In genomic region chr2:219430633-219431615, GRCh38 we compare ENCODE assay signal across 9 cellular contexts. TPM values are rescaled to one million over a fixed set of nuclear protein-coding genes. Genes with fewer than 3 reads are reported as not detected.
DNase-seq lines count a peak whose midpoint lies in the region; ATAC-seq, FAIRE-seq and TF ChIP-seq lines count a peak whose summit lies in the region.
"Had no signal": no experiment of that assay in that cellular context is flagged by ENCODE, and none has a peak within 500 bp of the region (broad histone marks: within the 10 kb centered on the region; RNA-seq: fewer than 3 reads in every experiment).

No MANE protein-coding gene starts in this region.

- no TSS peak for BruUV-seq in GM12878 (replicated peaks; lab: Mats Ljungman, UMichigan)

- H3K79me2 ChIP-seq in Karpas-422 (ENCODE audit: low read length) (no peaks in the 10 kb centered on the region), GM12878 (ENCODE audit: control insufficient read depth, insufficient read depth, low read length) (no peaks in the 10 kb centered on the region)

- no peak for TF ChIP-seq POLR2A in GM12878 (IDR thresholded peaks at IDR 0.05; ENCODE audit: low read depth, low read length)

- no peaks in the 10 kb centered on the region for H3K4me1 ChIP-seq in Karpas-422 (ENCODE audit: low read length)
- H3K4me1 ChIP-seq in GM12878 (ENCODE audit: control insufficient read depth, insufficient read depth, low read length) = no peaks in the 10 kb centered on the region
- peaks cover 19% of the 10 kb centered on the region for H3K4me1 ChIP-seq in mesenchymal stem cell (ENCODE audit: control insufficient read depth, insufficient read depth, low read depth, low read length)
- H3K4me1 ChIP-seq: adrenal gland had no signal

- H3K9ac ChIP-seq in Karpas-422 (ENCODE audit: low read length) = no peak overlapping the region
- H3K9ac ChIP-seq in GM12878 (ENCODE audit: control insufficient read depth, insufficient read depth, low read length) = no peak overlapping the region
- peak overlapping the region; percentile 40 for H3K9ac ChIP-seq in mesenchymal stem cell (ENCODE audit: low read length)

- no peak for TF ChIP-seq EP300 in GM12878 (IDR thresholded peaks at IDR 0.05; ENCODE audit: borderline replicate concordance in 1 of 2, control insufficient read depth in 1 of 2, low read depth in 2 of 2, low read length in 2 of 2)

- H3K4me2 ChIP-seq in Karpas-422 (ENCODE audit: low read depth, low read length, poor library complexity, severe bottlenecking) (no peak overlapping the region), GM12878 (ENCODE audit: control insufficient read depth, insufficient read depth) (no peak overlapping the region), mesenchymal stem cell (ENCODE audit: low read length, poor library complexity, severe bottlenecking) (no peak overlapping the region)

- intact Hi-C loops in GM12878 (cut with micrococcal nuclease; ENCODE audit: unreplicated experiment) = no loop called here

- H3K36me3 ChIP-seq in BJ (ENCODE audit: control insufficient read depth, insufficient read depth, low read length) (no peaks in the 10 kb centered on the region), Karpas-422 (ENCODE audit: insufficient read depth, low read length) (no peaks in the 10 kb centered on the region), GM12878 (ENCODE audit: control insufficient read depth in 2 of 2, insufficient read depth in 2 of 2, low read length in 1 of 2) (no peaks in the 10 kb centered on the region), mesenchymal stem cell (ENCODE audit: control insufficient read depth in 1 of 2, insufficient read depth in 2 of 2, low read depth in 1 of 2, low read length in 2 of 2) (no peaks in the 10 kb centered on the region)
- H3K36me3 ChIP-seq: adrenal gland had no signal

- TF ChIP-seq RAD21 in GM12878 (IDR thresholded peaks at IDR 0.05; ENCODE audit: insufficient read depth, low read depth, low read length) = no peak

- H3K27me3 ChIP-seq in BJ (ENCODE audit: control insufficient read depth, insufficient read depth, low read length) (0 out of 2 replicates have a peak, but pooled peaks cover 2% of the 10 kb centered on the region), Karpas-422 (ENCODE audit: low read length) (no peaks in the 10 kb centered on the region), GM12878 (replicated peaks in 1 of 2; ENCODE audit: control insufficient read depth in 2 of 2, insufficient read depth in 2 of 2, low read length in 1 of 2) (peaks cover 4 to 9% of the 10 kb centered on the region in 2 experiments; a peak in 2 of 4 replicates), mesenchymal stem cell (ENCODE audit: control insufficient read depth in 1 of 2, insufficient read depth in 1 of 2, low read length in 2 of 2) (no peaks in the 10 kb centered on the region)

- WGBS in GM12878 (ENCODE audit: insufficient coverage, insufficient replicate concordance, low lambda C conversion rate, missing lambda C conversion rate) = 25% methylated on average over 9 of the region's 9 CpGs
- WGBS in mesenchymal stem cell = 55% methylated on average over 7 of the region's 9 CpGs

- H2AK5ac ChIP-seq in mesenchymal stem cell (ENCODE audit: low read length, severe bottlenecking) = no peak overlapping the region

- peak overlapping the region; percentile 37 for H4K91ac ChIP-seq in mesenchymal stem cell (ENCODE audit: low read length)

- H2AFZ ChIP-seq in Karpas-422 (ENCODE audit: low read length) (no peak overlapping the region), GM12878 (ENCODE audit: control insufficient read depth, low read depth, low read length) (no peak overlapping the region), mesenchymal stem cell (ENCODE audit: low read depth, low read length) (no peak overlapping the region)

- H2BK5ac ChIP-seq in mesenchymal stem cell (ENCODE audit: low read depth, low read length, poor library complexity, severe bottlenecking) = no peak overlapping the region

- ATAC-seq in GM12878 = peak; percentile 87
- no peak for ATAC-seq in GM21367 (IDR thresholded peaks at IDR 0.05; ENCODE audit: unreplicated experiment)
- ATAC-seq in GM21619 (IDR thresholded peaks at IDR 0.05; ENCODE audit: unreplicated experiment) = no peak
- no peak for ATAC-seq in GM19351 (IDR thresholded peaks at IDR 0.05; ENCODE audit: unreplicated experiment)

- H4K20me1 ChIP-seq in Karpas-422 (ENCODE audit: insufficient read depth, low read depth, low read length) (no peaks in the 10 kb centered on the region), GM12878 (ENCODE audit: control insufficient read depth, insufficient read depth) (no peaks in the 10 kb centered on the region; the same call in 1 of the 2 replicates)

- FAIRE-seq in GM12878 (lab: Jason Lieb, UNC) = no peak

- RAD21 ChIA-PET in GM12878 (lab: Charles Lee; ENCODE audit: unreplicated experiment) = interaction anchor here (1.1 kb wide), 1 partner anchor 99 kb away, joined by 3 read pairs; no protein-coding TSS in a partner anchor

- no peaks in the 10 kb centered on the region for H3K79me1 ChIP-seq in mesenchymal stem cell (replicated peaks; ENCODE audit: low read length, poor library complexity, severe bottlenecking)

- DNase-seq in BJ (ENCODE audit: low read depth) (no peak), Karpas-422 (peak; percentile 40), GM12878 (ENCODE audit: low read depth, low spot score) (no peak), mesenchymal stem cell (peak; percentile 61), mesenteric fat pad (ENCODE audit: low spot score) (no peak)

- H3K27ac ChIP-seq in Karpas-422 (ENCODE audit: low read length) (no peak overlapping the region), GM12878 (ENCODE audit: control insufficient read depth, insufficient read depth) (no peak overlapping the region), mesenchymal stem cell (ENCODE audit: low read length, poor library complexity, severe bottlenecking) (no peak overlapping the region)

- no peak overlapping the region for H3K4ac ChIP-seq in mesenchymal stem cell (ENCODE audit: low read depth in 1 of 2, low read length in 2 of 2)

- H2BK15ac ChIP-seq in mesenchymal stem cell (ENCODE audit: low read depth, poor library complexity, severe bottlenecking) = peak overlapping the region; percentile 21

- H3K14ac ChIP-seq in mesenchymal stem cell (ENCODE audit: low read length in 2 of 2) = no peak overlapping the region

- H3K23ac ChIP-seq in mesenchymal stem cell (ENCODE audit: low read length in 2 of 2) = peak overlapping the region in 1 of 2 experiments; percentile 54

- H3K9me3 ChIP-seq in Karpas-422 (ENCODE audit: low read length) (no peaks in the 10 kb centered on the region), GM12878 (replicated peaks; ENCODE audit: control insufficient read depth, insufficient read depth, low read length) (no peaks in the 10 kb centered on the region), mesenchymal stem cell (ENCODE audit: control insufficient read depth, low read length) (no peaks in the 10 kb centered on the region)
- H3K9me3 ChIP-seq: adrenal gland had no signal

- H3K4me3 ChIP-seq in BJ (ENCODE audit: low read depth, low read length) = no peak overlapping the region
- H3K4me3 ChIP-seq in Karpas-422 (ENCODE audit: low read length) = no peak overlapping the region
- no peak overlapping the region for H3K4me3 ChIP-seq in GM12878
- peak overlapping the region in 1 of 2 experiments; percentile 25 for H3K4me3 ChIP-seq in mesenchymal stem cell (ENCODE audit: insufficient read depth in 1 of 2, low read depth in 1 of 2, low read length in 2 of 2)
- H3K4me3 ChIP-seq: adrenal gland had no signal

- no peak overlapping the region for H2BK120ac ChIP-seq in mesenchymal stem cell (ENCODE audit: low read depth, low read length)

- peak overlapping the region; percentile 52 for H4K8ac ChIP-seq in mesenchymal stem cell (ENCODE audit: low read length)

- SMC1A ChIA-PET in GM12878 (lab: Charles Lee; ENCODE audit: uncharacterized antibody, unreplicated experiment) = interaction anchor here (0.9 kb wide), 1 partner anchor 28 kb away, joined by 3 read pairs; no protein-coding TSS in a partner anchor

- H3K18ac ChIP-seq in mesenchymal stem cell (ENCODE audit: low read depth in 1 of 2, low read length in 2 of 2) = peak overlapping the region in 1 of 2 experiments; percentile 25

- CTCF ChIA-PET in BJ (lab: Yijun Ruan, JAX) (interaction anchor here (0.6 to 2.6 kb wide), 20 partner anchors 9 to 296 kb away, joined by 3 to 21 read pairs (median 5); partner anchors contain the start of gene DES), GM12878 (lab: Yijun Ruan, JAX) (interaction anchor here (0.5 to 1.0 kb wide), 6 partner anchors 29 to 358 kb away, joined by 3 to 4 read pairs (median 3); no protein-coding TSS in a partner anchor)

- no peak overlapping the region for H2BK12ac ChIP-seq in mesenchymal stem cell (ENCODE audit: low read length in 2 of 2)

- POLR2A ChIA-PET in BJ (lab: Charles Lee) = interaction anchor here (0.5 to 0.6 kb wide), 2 partner anchors 43 to 77 kb away, joined by 6 to 12 read pairs; partner anchors contain the start of gene DNPEP
- POLR2A ChIA-PET in GM12878 (lab: Charles Lee) = no interaction called here

- H3K9me2 ChIP-seq in Karpas-422 (replicated peaks; ENCODE audit: insufficient read depth, low read length) = no peaks in the 10 kb centered on the region

- TF ChIP-seq CTCF in BJ (IDR thresholded peaks at IDR 0.05; ENCODE audit: insufficient read depth, low read depth, low read length) = peak; percentile 35; the same call in 1 of the 2 replicates
- peak in 2 of 3 experiments; percentile 16 to 23; a peak in 2 of 6 replicates for TF ChIP-seq CTCF in GM12878 (IDR thresholded peaks at IDR 0.05 in 2 of 3, conservative IDR thresholded peaks at IDR 0.05 in 1 of 3; ENCODE audit: control insufficient read depth in 2 of 3, extremely low read depth in 1 of 3, insufficient read depth in 1 of 3, low read depth in 3 of 3, low read length in 3 of 3)

- in situ Hi-C loops in GM12878 (cut with MboI) = no loop called here

RNA-seq across cellular contexts. Expression of gene SPEG, which starts 3.7 kb away (rescaled TPM):
- polyA plus RNA-seq in BJ (2011; rRNA removed) = 47.0 and 69.9 TPM in 2 replicates
- polyA minus RNA-seq in BJ (2011; rRNA and poly(A)+ RNA removed) = 21.9 and 45.9 TPM in 2 replicates
- not detected in 2 replicates for total RNA-seq in Karpas-422 (2014; rRNA removed; shearing (Covaris generic); ENCODE audit: low replicate concordance)
- total RNA-seq in GM12878 (2013; cell fraction: nucleolus; rRNA removed) = not detected in 2 replicates
- not detected in 2 replicates for total RNA-seq in GM12878 (2014; rRNA removed)
- total RNA-seq in GM12878 (2014; rRNA removed; fragmentation: Illumina TruSeq; extraction: Trizol) = not detected in 2 replicates
- total RNA-seq in GM12878 (2021) = 0.28 TPM in 1 of 2 replicates, not detected in the other
- not detected for polyA plus RNA-seq in GM12878 (2011; ENCODE audit: low read depth)
- not detected in 2 replicates for polyA plus RNA-seq in GM12878 (2011; rRNA removed)
- polyA plus RNA-seq in GM12878 (2011; cell fraction: cytosol; rRNA removed) = 0.01 and 0.02 TPM in 2 replicates
- polyA plus RNA-seq in GM12878 (2011; cell fraction: nucleus; rRNA removed) = 0.21 TPM in 1 of 2 replicates, not detected in the other
- polyA plus RNA-seq in GM12878 (2012) = 0.17 TPM in 1 of 2 replicates, not detected in the other
- polyA plus RNA-seq in GM12878 (2014; fragmentation: Illumina TruSeq; extraction: Trizol) = not detected in 2 replicates
- not detected for polyA plus RNA-seq in GM12878 (2014; fragmentation: Nextera tagmentation; extraction: Ambion mirVana)
- 0.01 and 0.03 TPM in 2 replicates for polyA plus RNA-seq in GM12878 (2014; rRNA removed)
- polyA plus RNA-seq in GM12878 (2016; fragmentation: Nextera tagmentation; extraction: Ambion mirVana) = not detected
- polyA minus RNA-seq in GM12878 (2011; rRNA and poly(A)+ RNA removed) = not detected in 2 replicates
- not detected in 2 replicates for polyA minus RNA-seq in GM12878 (2011; cell fraction: cytosol; rRNA and poly(A)+ RNA removed)
- polyA minus RNA-seq in GM12878 (2011; cell fraction: nucleus; rRNA and poly(A)+ RNA removed) = not detected in 2 replicates
- 19.3 TPM for polyA plus RNA-seq in mesenchymal stem cell (2013, experiment 1 of 2)
- polyA plus RNA-seq in mesenchymal stem cell (2013, experiment 2 of 2) = 19.1 TPM
- 4.7 TPM for total RNA-seq in mesenteric fat pad

RNA-seq across cellular contexts. Expression of gene DES, which starts 12.7 kb away (rescaled TPM):
- polyA plus RNA-seq in BJ (2011; rRNA removed) (5.4 and 7.0 TPM in 2 replicates), GM12878 (2011; rRNA removed) (not detected in 2 replicates), GM12878 (2014; fragmentation: Illumina TruSeq; extraction: Trizol) (not detected in 2 replicates), GM12878 (2014; fragmentation: Nextera tagmentation; extraction: Ambion mirVana) (not detected), GM12878 (2014; rRNA removed) (not detected in 2 replicates), GM12878 (2016; fragmentation: Nextera tagmentation; extraction: Ambion mirVana) (not detected)
- 9.1 and 19.6 TPM in 2 replicates for polyA minus RNA-seq in BJ (2011; rRNA and poly(A)+ RNA removed)
- not detected in 2 replicates for total RNA-seq in Karpas-422 (2014; rRNA removed; shearing (Covaris generic); ENCODE audit: low replicate concordance)
- not detected in 2 replicates for total RNA-seq in GM12878 (2013; cell fraction: nucleolus; rRNA removed)
- total RNA-seq in GM12878 (2014; rRNA removed) (not detected in 2 replicates), GM12878 (2014; rRNA removed; fragmentation: Illumina TruSeq; extraction: Trizol) (not detected in 2 replicates), GM12878 (2021) (0.66 and 0.80 TPM in 2 replicates), mesenteric fat pad (62.5 TPM)
- not detected for polyA plus RNA-seq in GM12878 (2011; ENCODE audit: low read depth)
- not detected in 2 replicates for polyA plus RNA-seq in GM12878 (2011; cell fraction: cytosol; rRNA removed)
- polyA plus RNA-seq in GM12878 (2011; cell fraction: nucleus; rRNA removed) = not detected in 2 replicates
- polyA plus RNA-seq in GM12878 (2012) = not detected in 2 replicates
- not detected in 2 replicates for polyA minus RNA-seq in GM12878 (2011; rRNA and poly(A)+ RNA removed)
- polyA minus RNA-seq in GM12878 (2011; cell fraction: cytosol; rRNA and poly(A)+ RNA removed) = not detected in 2 replicates
- not detected in 2 replicates for polyA minus RNA-seq in GM12878 (2011; cell fraction: nucleus; rRNA and poly(A)+ RNA removed)
- polyA plus RNA-seq in mesenchymal stem cell (2013, experiment 1 of 2) = 1.2 TPM
- polyA plus RNA-seq in mesenchymal stem cell (2013, experiment 2 of 2) = 1.8 TPM

RNA-seq across cellular contexts. Expression of gene DNPEP, which starts 43.2 kb away (rescaled TPM):
- 69.2 and 134 TPM in 2 replicates for polyA plus RNA-seq in BJ (2011; rRNA removed)
- polyA minus RNA-seq in BJ (2011; rRNA and poly(A)+ RNA removed) = 63.4 and 85.1 TPM in 2 replicates
- 74.6 and 77.9 TPM in 2 replicates for total RNA-seq in Karpas-422 (2014; rRNA removed; shearing (Covaris generic); ENCODE audit: low replicate concordance)
- 60.0 and 67.2 TPM in 2 replicates for total RNA-seq in GM12878 (2013; cell fraction: nucleolus; rRNA removed)
- 58.1 and 66.9 TPM in 2 replicates for total RNA-seq in GM12878 (2014; rRNA removed)
- 32.0 and 37.8 TPM in 2 replicates for total RNA-seq in GM12878 (2014; rRNA removed; fragmentation: Illumina TruSeq; extraction: Trizol)
- 66.0 and 68.8 TPM in 2 replicates for total RNA-seq in GM12878 (2021)
- 25.6 TPM for polyA plus RNA-seq in GM12878 (2011; ENCODE audit: low read depth)
- polyA plus RNA-seq in GM12878 (2011; rRNA removed) = 28.2 and 62.2 TPM in 2 replicates
- polyA plus RNA-seq in GM12878 (2011; cell fraction: cytosol; rRNA removed) = 92.5 and 105 TPM in 2 replicates
- 162 and 168 TPM in 2 replicates for polyA plus RNA-seq in GM12878 (2011; cell fraction: nucleus; rRNA removed)
- 52.2 and 64.8 TPM in 2 replicates for polyA plus RNA-seq in GM12878 (2012)
- polyA plus RNA-seq in GM12878 (2014; fragmentation: Illumina TruSeq; extraction: Trizol) = 22.0 and 46.1 TPM in 2 replicates
- 10 to 100 TPM; 33.1 to 56.3 TPM for polyA plus RNA-seq in GM12878 (2014; fragmentation: Nextera tagmentation; extraction: Ambion mirVana)
- 66.1 and 75.1 TPM in 2 replicates for polyA plus RNA-seq in GM12878 (2014; rRNA removed)
- 10 to 100 TPM; 77.8 to 82.0 TPM for polyA plus RNA-seq in GM12878 (2016; fragmentation: Nextera tagmentation; extraction: Ambion mirVana)
- 61.5 and 101 TPM in 2 replicates for polyA minus RNA-seq in GM12878 (2011; rRNA and poly(A)+ RNA removed)
- polyA minus RNA-seq in GM12878 (2011; cell fraction: cytosol; rRNA and poly(A)+ RNA removed) = 28.9 and 32.1 TPM in 2 replicates
- 40.6 and 63.1 TPM in 2 replicates for polyA minus RNA-seq in GM12878 (2011; cell fraction: nucleus; rRNA and poly(A)+ RNA removed)
- 67.3 TPM for polyA plus RNA-seq in mesenchymal stem cell (2013, experiment 1 of 2)
- polyA plus RNA-seq in mesenchymal stem cell (2013, experiment 2 of 2) = 68.7 TPM
- total RNA-seq in mesenteric fat pad = 78.6 TPM

Comparison
In these comparisons a context has a peak if more than half of its experiments do, and no peak if none do; other contexts are left out.
1. DNase-seq: peak in Karpas-422 (single experiment) and mesenchymal stem cell (single experiment); none in BJ (single experiment), GM12878 (single experiment) and mesenteric fat pad (single experiment).
2. RNA of gene DES, which starts 12.7 kb away (total RNA-seq): 62.5 TPM in mesenteric fat pad (single experiment); not detected in Karpas-422 and 0.66 to 0.80 TPM in GM12878; every median in the first group is over 10 times any median in the second.